Comparison of ENCODE assay signal across 1 cellular context in genomic region chr2:200694071-200694470, GRCh38.
TF ChIP-seq lines count a peak whose summit lies in the region.

No MANE protein-coding gene starts in this region.

TF ChIP-seq in H1, 55 proteins besides CTCF, POLR2A, EP300 and RAD21:
- TF ChIP-seq HDAC2 (IDR thresholded peaks at IDR 0.05; ENCODE audit: borderline replicate concordance in 1 of 2, low read depth in 2 of 2, low read length in 2 of 2) (no peak), MAFK (IDR thresholded peaks at IDR 0.05; ENCODE audit: low read depth, low read length) (no peak), KDM1A (IDR thresholded peaks at IDR 0.05; ENCODE audit: borderline replicate concordance, low read length) (no peak), SIX5 (IDR thresholded peaks at IDR 0.05; ENCODE audit: low read depth, low read length) (no peak), CBX8 (IDR thresholded peaks at IDR 0.05; ENCODE audit: borderline replicate concordance, low read depth, low read length) (no peak), SIRT6 (IDR thresholded peaks at IDR 0.05; ENCODE audit: low read length) (no peak), TBP (IDR thresholded peaks at IDR 0.05; ENCODE audit: low read depth, low read length) (no peak), TAF7 (optimal IDR thresholded peaks at IDR 0.05; ENCODE audit: borderline replicate concordance, low read depth, low read length) (no peak), SP1 (IDR thresholded peaks at IDR 0.05; ENCODE audit: low read depth, low read length) (no peak), RFX5 (IDR thresholded peaks at IDR 0.05; ENCODE audit: borderline replicate concordance, low read depth, low read length) (no peak), SIN3A (conservative IDR thresholded peaks at IDR 0.05 in 1 of 2, IDR thresholded peaks at IDR 0.05 in 1 of 2; ENCODE audit: low read depth in 1 of 2, low read length in 2 of 2) (no peak), CHD7 (IDR thresholded peaks at IDR 0.05; ENCODE audit: insufficient replicate concordance, low read length) (no peak), CHD1 (IDR thresholded peaks at IDR 0.05; ENCODE audit: low read depth, low read length) (no peak), FOSL1 (IDR thresholded peaks at IDR 0.05; ENCODE audit: insufficient read depth, low read depth, low read length) (no peak), KDM4A (IDR thresholded peaks at IDR 0.05; ENCODE audit: low read depth, low read length, severe bottlenecking) (no peak), TEAD4 (IDR thresholded peaks at IDR 0.05; ENCODE audit: low read depth, low read length) (no peak)
